1 cellular context compared by ENCODE assay signal in genomic region chr2:170717991-170718589, GRCh38.
TF ChIP-seq lines count a peak whose summit lies in the region.

No MANE protein-coding gene starts in this region.

TF ChIP-seq in HepG2, 621 proteins besides CTCF, POLR2A, EP300 and RAD21 (continued from another document and continues in another):
- TF ChIP-seq PREB (CRISPR knock-in tag; IDR thresholded peaks at IDR 0.05) (no peak), MYNN (CRISPR knock-in tag; IDR thresholded peaks at IDR 0.05; ENCODE audit: low read depth) (no peak), SRSF9 (IDR thresholded peaks at IDR 0.05; ENCODE audit: borderline replicate concordance, insufficient read depth, low read depth, low read length, poor library complexity, severe bottlenecking) (no peak), ZNF367 (CRISPR knock-in tag; IDR thresholded peaks at IDR 0.05; ENCODE audit: borderline replicate concordance) (no peak), TGIF2 (CRISPR knock-in tag; IDR thresholded peaks at IDR 0.05) (peak; percentile 64; the same call in 1 of the 2 replicates), PAXIP1 (CRISPR knock-in tag; conservative IDR thresholded peaks at IDR 0.05) (no peak), TFDP1 (CRISPR knock-in tag; IDR thresholded peaks at IDR 0.05; ENCODE audit: borderline replicate concordance) (no peak), FOXM1 (CRISPR knock-in tag; IDR thresholded peaks at IDR 0.05) (no peak), ARID5B (CRISPR knock-in tag; IDR thresholded peaks at IDR 0.05) (no peak), CSRNP1 (CRISPR knock-in tag; IDR thresholded peaks at IDR 0.05) (0 out of 2 replicates have a peak, but pooled peaks have one; percentile 23), RBFOX2 (IDR thresholded peaks at IDR 0.05; ENCODE audit: low read depth, low read length) (peak; percentile 46), CREBL2 (CRISPR knock-in tag; IDR thresholded peaks at IDR 0.05; ENCODE audit: borderline replicate concordance) (no peak), ZNF660 (CRISPR knock-in tag; IDR thresholded peaks at IDR 0.05; ENCODE audit: borderline replicate concordance, low read depth) (no peak), MED8 (CRISPR knock-in tag; IDR thresholded peaks at IDR 0.05; ENCODE audit: insufficient replicate concordance) (no peak), RERE (CRISPR knock-in tag; IDR thresholded peaks at IDR 0.05; ENCODE audit: low read depth) (no peak), HINFP (CRISPR knock-in tag; IDR thresholded peaks at IDR 0.05; ENCODE audit: low read depth) (no peak), ZNF121 (CRISPR knock-in tag; IDR thresholded peaks at IDR 0.05) (no peak), TBX2 (CRISPR knock-in tag; IDR thresholded peaks at IDR 0.05; ENCODE audit: borderline replicate concordance) (no peak), WIZ (CRISPR knock-in tag; IDR thresholded peaks at IDR 0.05) (no peak), JUN (CRISPR knock-in tag; IDR thresholded peaks at IDR 0.05) (no peak), MATR3 (CRISPR knock-in tag; IDR thresholded peaks at IDR 0.05) (no peak), SP2 (CRISPR knock-in tag; IDR thresholded peaks at IDR 0.05) (no peak), ZNF234 (CRISPR knock-in tag; conservative IDR thresholded peaks at IDR 0.05) (no peak), ZBTB49 (CRISPR knock-in tag; IDR thresholded peaks at IDR 0.05; ENCODE audit: borderline replicate concordance) (peak; percentile 19; the same call in 1 of the 2 replicates), MAFF (IDR thresholded peaks at IDR 0.05; ENCODE audit: low read depth, low read length) (no peak), ZNF615 (CRISPR knock-in tag; IDR thresholded peaks at IDR 0.05; ENCODE audit: borderline replicate concordance) (no peak), FUBP1 (CRISPR knock-in tag; IDR thresholded peaks at IDR 0.05; ENCODE audit: borderline replicate concordance) (no peak), RFXANK (CRISPR knock-in tag; IDR thresholded peaks at IDR 0.05) (no peak), NBN (conservative IDR thresholded peaks at IDR 0.05) (no peak), ZNF576 (CRISPR knock-in tag; IDR thresholded peaks at IDR 0.05) (no peak), ZBTB42 (CRISPR knock-in tag; IDR thresholded peaks at IDR 0.05) (no peak), ZNF761 (CRISPR knock-in tag; conservative IDR thresholded peaks at IDR 0.05) (no peak), ZNF678 (CRISPR knock-in tag; IDR thresholded peaks at IDR 0.05) (no peak), DR1 (CRISPR knock-in tag; IDR thresholded peaks at IDR 0.05) (no peak)
